8 cellular contexts compared by ENCODE assay signal in genomic region chr11:63813035-63813562, GRCh38. TPM values are rescaled to one million over a fixed set of nuclear protein-coding genes. Genes with fewer than 3 reads are reported as not detected.
DNase-seq lines count a peak whose midpoint lies in the region; ATAC-seq and TF ChIP-seq lines count a peak whose summit lies in the region.

SPINDOC (plus strand) TSS chr11:63813456; CDS start chr11:63813687, 231 bp downstream.

- no peaks in the 10 kb centered on the region; the same call in 1 of the 2 replicates for H3K9me3 ChIP-seq in AG04450 (ENCODE audit: control insufficient read depth, insufficient read depth, low read length)

- CTCF ChIA-PET in AG04450 (lab: Charles Lee), result interaction anchor here (0.6 to 1.3 kb wide), 4 partner anchors 24 to 175 kb away, joined by 3 to 6 read pairs (median 4); partner anchors contain the start of gene ZFTA

- POLR2A ChIA-PET in AG04450 (lab: Yijun Ruan, JAX), result interaction anchor here (1.5 kb wide), 1 partner anchor 44 kb away, joined by 5 read pairs; the partner anchor contains the start of gene ZFTA

- peak within 1 kb of the TSS; percentile 39 for H3K27ac ChIP-seq in AG04450 (ENCODE audit: low read depth, low read length)

- no peaks in the 10 kb centered on the region for H3K27me3 ChIP-seq in AG04450 (ENCODE audit: control insufficient read depth, insufficient read depth, low read length)

- TF ChIP-seq CTCF in AG04450 (IDR thresholded peaks at IDR 0.05; ENCODE audit: low read depth, low read length) (no peak), choroid plexus epithelial cell (conservative IDR thresholded peaks at IDR 0.05; ENCODE audit: low read depth, low read length) (no peak)

- ATAC-seq in GM18873 (IDR thresholded peaks at IDR 0.05; ENCODE audit: low FRiP score, unreplicated experiment), result peak; percentile 22
- ATAC-seq in HG03108 (IDR thresholded peaks at IDR 0.05; ENCODE audit: unreplicated experiment), result peak; percentile 80

- DNase-seq in AG04450 (ENCODE audit: low read depth, low spot score) (no peak), NCI-H2227 treated with DMSO at 0.1 percent for 48 hours (lab: John Stamatoyannopoulos, UW) (peak; percentile 70), choroid plexus epithelial cell (ENCODE audit: low read depth) (peak; percentile 58), kidney glomerular epithelial cell (lab: John Stamatoyannopoulos, UW) (peak; percentile 52)
- peak; percentile 46 to 57 for DNase-seq in activated CD4-positive, alpha-beta T cell treated with anti-CD3 and anti-CD28 coated beads for 24 hours (ENCODE audit: low read depth in 2 of 2)
- DNase-seq in stimulated activated CD4-positive, alpha-beta T cell treated with anti-CD3 and anti-CD28 coated beads, Interleukin-15, amount 100 ng/mL, for 24 hours, result peak; percentile 85

- H3K4me3 ChIP-seq in AG04450 (ENCODE audit: low read depth, low read length) (peak within 1 kb of the TSS; percentile 95), choroid plexus epithelial cell (ENCODE audit: low read depth, low read length) (peak within 1 kb of the TSS; percentile 92)

RNA-seq across cellular contexts. Expression of gene SPINDOC, which starts in this region (rescaled TPM):
- polyA plus RNA-seq in AG04450 (2011; rRNA removed), result 15.8 and 20.9 TPM in 2 replicates
- polyA minus RNA-seq in AG04450 (2011; rRNA and poly(A)+ RNA removed), result 9.1 and 11.2 TPM in 2 replicates
